Comparison of ENCODE assay signal across 8 cellular contexts in the genomic region with DNA sequence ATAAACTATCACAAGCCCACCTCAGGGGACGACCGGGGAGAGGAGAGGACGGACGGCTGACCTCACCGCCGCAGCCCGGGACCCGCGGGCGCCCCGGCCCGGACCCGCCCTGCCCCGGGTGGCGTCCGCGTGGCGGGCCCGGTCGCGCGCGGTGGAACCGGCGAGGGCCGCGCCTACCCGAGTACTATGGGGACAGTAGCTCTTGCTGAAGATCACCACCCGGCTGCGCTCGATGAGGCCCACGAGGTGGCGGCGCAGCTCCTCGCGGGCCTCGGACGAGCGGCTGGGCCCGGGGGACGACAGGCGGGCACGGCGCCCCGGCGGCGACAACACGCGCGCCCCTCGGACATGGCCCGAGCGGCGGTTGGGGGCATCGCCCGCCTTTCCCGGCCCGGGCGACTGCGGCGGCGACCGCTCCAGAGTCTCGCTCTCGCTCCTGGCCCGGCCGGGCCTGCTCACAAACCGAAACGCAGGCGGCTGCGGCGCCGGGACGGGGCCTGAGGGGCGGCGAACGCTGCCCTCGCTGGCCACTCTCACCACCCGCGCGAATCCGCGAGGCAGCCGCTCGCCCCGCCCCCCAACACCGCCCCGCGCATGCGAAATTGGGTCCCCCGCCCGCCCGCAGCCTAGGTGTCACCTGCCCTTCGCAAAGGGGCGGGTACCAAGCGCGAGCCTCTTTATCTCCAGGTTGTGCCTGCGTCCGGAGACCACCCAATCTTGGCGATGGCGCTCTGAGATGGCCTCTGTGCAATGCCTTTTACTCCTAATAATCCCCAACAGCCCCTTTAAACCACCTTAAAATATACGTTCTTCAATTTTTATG. TPM values are rescaled to one million over a fixed set of nuclear protein-coding genes. Genes with fewer than 3 reads are reported as not detected.
DNase-seq lines count a peak whose midpoint lies in the region; ATAC-seq and TF ChIP-seq lines count a peak whose summit lies in the region.

A gene (minus strand): TSS at position 554 of the 823 bp plus-strand sequence.

- POLR2A ChIA-PET in CD4-positive, alpha-beta memory T cell (lab: Charles Lee; ENCODE audit: partially characterized antibody), result no interaction called here
- POLR2A ChIA-PET in activated naive CD8-positive, alpha-beta T cell treated with anti-CD3 and anti-CD28 coated beads, Interleukin-2, amount 10 ng/mL, durations not matched to agents 7 days and 5 days (lab: Charles Lee), result no interaction called here

- H3K36me3 Mint-ChIP-seq in CD4-positive, alpha-beta memory T cell, result no peaks in the 10 kb centered on the region
- H3K36me3 Mint-ChIP-seq in activated naive CD8-positive, alpha-beta T cell treated with anti-CD3 and anti-CD28 coated beads, Interleukin-2, amount 10 ng/mL, durations not matched to agents 7 days and 5 days, result no peaks in the 10 kb centered on the region

- CTCF ChIA-PET in CD4-positive, alpha-beta memory T cell (lab: Charles Lee; ENCODE audit: partially characterized antibody), result interaction anchor here (0.6 kb wide), 1 partner anchor 38 kb away, joined by 3 read pairs; no protein-coding TSS in a partner anchor

- DNase-seq in CD4-positive, alpha-beta memory T cell, result peak; percentile 48 to 55 (median 53)
- DNase-seq in KBM-7, result peak; percentile 48
- DNase-seq in SK-N-DZ (ENCODE audit: low spot score), result peak; percentile 56
- peak; percentile 81 for DNase-seq in activated naive CD8-positive, alpha-beta T cell treated with anti-CD3 and anti-CD28 coated beads, Interleukin-2, amount 10 ng/mL, durations not matched to agents 7 days and 5 days
- DNase-seq in Right ventricle myocardium superior, result peak; percentile 90
- DNase-seq in ovary, result peak; percentile 80 to 89 (median 88)
- DNase-seq in suprapubic skin (ENCODE audit: low spot score in 2 of 2), result peak in 1 of 2 donors; percentile 80

- 0 to 1% (median 0%) methylated on average over 82 to 102 of the region's 102 CpGs for WGBS in ovary, 3 donors
- 0% methylated on average over 15 of the region's 102 CpGs for WGBS in suprapubic skin

- peak within 1 kb of the TSS in 2 of 7 donors; percentile 52 to 75 for H3K27ac Mint-ChIP-seq in CD4-positive, alpha-beta memory T cell
- H3K27ac Mint-ChIP-seq in activated naive CD8-positive, alpha-beta T cell treated with anti-CD3 and anti-CD28 coated beads, Interleukin-2, amount 10 ng/mL, durations not matched to agents 7 days and 5 days, result no peak within 1 kb of the TSS

- H3K27me3 ChIP-seq in CD4-positive, alpha-beta memory T cell (ENCODE audit: insufficient read depth, low read length), result no peaks in the 10 kb centered on the region
- H3K27me3 ChIP-seq in ovary (no peaks in the 10 kb centered on the region), suprapubic skin (peaks cover 9% of the 10 kb centered on the region)

- peaks cover 0 to 2% (median 0%) of the 10 kb centered on the region in 8 donors for H3K9me3 Mint-ChIP-seq in CD4-positive, alpha-beta memory T cell
- peaks cover 4% of the 10 kb centered on the region for H3K9me3 Mint-ChIP-seq in activated naive CD8-positive, alpha-beta T cell treated with anti-CD3 and anti-CD28 coated beads, Interleukin-2, amount 10 ng/mL, durations not matched to agents 7 days and 5 days

- peak within 1 kb of the TSS; percentile 17 to 38 for H3K4me3 ChIP-seq in CD4-positive, alpha-beta memory T cell (ENCODE audit: low read length in 2 of 2)
- H3K4me3 ChIP-seq in ovary (peak within 1 kb of the TSS; percentile 62), suprapubic skin (peak within 1 kb of the TSS; percentile 92)

- TF ChIP-seq POLR2A in ovary (IDR thresholded peaks at IDR 0.05) (peak; percentile 54), suprapubic skin (IDR thresholded peaks at IDR 0.05) (peak in 1 of 2 donors; percentile 44)

- intact Hi-C loops in CD4-positive, alpha-beta memory T cell (cut with micrococcal nuclease), result loop anchor here (1.0 kb wide), 1 partner anchor 50 kb away; a partner anchor contains a TSS
- intact Hi-C loops in Right ventricle myocardium superior (cut with DNase I), result no loop called here
- intact Hi-C loops in ovary (cut with DNase I), result no loop called here

- H3K4me1 Mint-ChIP-seq in CD4-positive, alpha-beta memory T cell, result peaks cover 4 to 8% (median 5%) of the 10 kb centered on the region in 4 donors
- H3K4me1 Mint-ChIP-seq in activated naive CD8-positive, alpha-beta T cell treated with anti-CD3 and anti-CD28 coated beads, Interleukin-2, amount 10 ng/mL, durations not matched to agents 7 days and 5 days, result peaks cover 7% of the 10 kb centered on the region

- no peak within 1 kb of the TSS for H3K27ac ChIP-seq in CD4-positive, alpha-beta memory T cell (ENCODE audit: low read depth, low read length)
- H3K27ac ChIP-seq in ovary, result peak within 1 kb of the TSS; percentile 75 to 81
- H3K27ac ChIP-seq in suprapubic skin, result peak within 1 kb of the TSS; percentile 81

- no peaks in the 10 kb centered on the region for H3K4me1 ChIP-seq in CD4-positive, alpha-beta memory T cell (ENCODE audit: insufficient read depth, low read length)
- H3K4me1 ChIP-seq in ovary (ENCODE audit: insufficient read depth) (peaks cover 1% of the 10 kb centered on the region), suprapubic skin (peaks cover 19% of the 10 kb centered on the region)

- no peaks in the 10 kb centered on the region for H3K9me3 ChIP-seq in CD4-positive, alpha-beta memory T cell (ENCODE audit: control insufficient read depth in 1 of 2, low read length in 2 of 2)
- H3K9me3 ChIP-seq in ovary, result no peaks in the 10 kb centered on the region
- H3K9me3 ChIP-seq in suprapubic skin, result no peaks in the 10 kb centered on the region

- TF ChIP-seq CTCF in ovary (IDR thresholded peaks at IDR 0.05) (no peak), suprapubic skin (IDR thresholded peaks at IDR 0.05) (no peak)

- H3K27me3 Mint-ChIP-seq in CD4-positive, alpha-beta memory T cell, result peaks cover 11 to 28% of the 10 kb centered on the region in 2 donors
- peaks cover 14% of the 10 kb centered on the region for H3K27me3 Mint-ChIP-seq in activated naive CD8-positive, alpha-beta T cell treated with anti-CD3 and anti-CD28 coated beads, Interleukin-2, amount 10 ng/mL, durations not matched to agents 7 days and 5 days

- ATAC-seq in activated naive CD8-positive, alpha-beta T cell treated with anti-CD3 and anti-CD28 coated beads, Interleukin-2, amount 10 ng/mL, durations not matched to agents 7 days and 5 days (ENCODE audit: low read depth), result peak; percentile 87
- ATAC-seq in Right ventricle myocardium superior (ENCODE audit: poor library complexity) (peak; percentile 98), GM19397 (IDR thresholded peaks at IDR 0.05; ENCODE audit: unreplicated experiment) (no peak)

- H3K36me3 ChIP-seq in CD4-positive, alpha-beta memory T cell (ENCODE audit: insufficient read depth, low read length), result no peaks in the 10 kb centered on the region
- no peaks in the 10 kb centered on the region for H3K36me3 ChIP-seq in ovary
- no peaks in the 10 kb centered on the region for H3K36me3 ChIP-seq in suprapubic skin

- peak within 1 kb of the TSS; percentile 85 to 90 (median 88) for H3K4me3 Mint-ChIP-seq in CD4-positive, alpha-beta memory T cell
- H3K4me3 Mint-ChIP-seq in activated naive CD8-positive, alpha-beta T cell treated with anti-CD3 and anti-CD28 coated beads, Interleukin-2, amount 10 ng/mL, durations not matched to agents 7 days and 5 days, result peak within 1 kb of the TSS; percentile 82

- in situ Hi-C loops in KBM-7 (cut with MboI; ENCODE audit: low pct_unique_long_range_greater_than_20kb, low sequenced_read_pairs), result no loop called here

- TF ChIP-seq EP300 in ovary (IDR thresholded peaks at IDR 0.05) (no peak), suprapubic skin (IDR thresholded peaks at IDR 0.05) (no peak)

RNA-seq across cellular contexts. Expression of the gene that starts here (rescaled TPM):
- under 1 TPM; 0.87 to 0.97 TPM for total RNA-seq in CD4-positive, alpha-beta memory T cell
- 1 to 10 TPM in 1 of 2 donors, under 1 TPM in 1; 0.77 to 1.0 TPM for polyA plus RNA-seq in CD4-positive, alpha-beta memory T cell
- polyA plus RNA-seq in SK-N-DZ (2014; cell fraction: cytosol; rRNA removed), result 4.2 and 4.6 TPM in 2 replicates
- 4.3 and 5.7 TPM in 2 replicates for polyA plus RNA-seq in SK-N-DZ (2014; cell fraction: nucleus; rRNA removed)
- 1 to 10 TPM; 1.1 to 1.5 TPM for total RNA-seq in activated naive CD8-positive, alpha-beta T cell treated with anti-CD3 and anti-CD28 coated beads, Interleukin-2, amount 10 ng/mL, durations not matched to agents 7 days and 5 days
- total RNA-seq in Right ventricle myocardium superior (5.4 TPM), ovary (10 to 100 TPM; 10.1 to 25.3 (median 20.5) TPM), suprapubic skin (10 to 100 TPM in 2 of 4 donors, 1 to 10 TPM in 2; 7.4 to 14.0 (median 11.3) TPM)
- 10 to 100 TPM; 11.1 to 17.9 TPM for polyA plus RNA-seq in ovary

Comparison
In these comparisons a context has a peak if more than half of its experiments do, and no peak if none do; other contexts are left out.
1. RNA of the gene that starts here (polyA plus RNA-seq): 11.1 to 17.9 TPM in ovary; 0.77 to 1.0 TPM in CD4-positive, alpha-beta memory T cell; every median in the first group is over 4 times any median in the second.
2. H3K4me3 ChIP-seq: peak in every context shown above with its lines; median percentile 92 in suprapubic skin; 62 in ovary; 28 in CD4-positive, alpha-beta memory T cell.